9 cellular contexts compared by ENCODE assay signal in the genomic region with DNA sequence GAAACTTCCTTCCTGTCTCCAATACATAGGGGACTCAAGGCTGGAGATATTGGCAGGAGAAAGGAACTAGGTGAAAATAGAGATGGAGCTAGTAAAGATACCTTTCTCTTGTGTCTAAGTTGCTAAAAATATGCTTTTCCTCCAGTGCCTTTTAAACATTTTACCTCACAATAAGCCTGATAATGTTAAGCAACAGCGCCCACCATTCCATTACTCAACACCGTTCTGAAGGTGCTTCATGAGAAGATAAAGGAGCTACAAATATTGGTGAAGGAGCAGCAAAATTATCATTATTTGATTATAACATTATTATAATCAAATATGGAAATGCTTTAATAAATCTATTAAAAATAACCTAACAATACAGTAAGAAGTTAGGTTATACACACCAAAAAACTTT.
"Had no signal": no experiment of that assay in that cellular context is flagged by ENCODE, and none has a peak within 500 bp of the region (broad histone marks: within the 10 kb centered on the region; RNA-seq: fewer than 3 reads in every experiment).

No MANE protein-coding gene starts in this region.

- DNase-seq: GM23248, GOT3, H7, HFFc6, KBM-7 had no signal

- H3K27ac Mint-ChIP-seq: HFFc6 had no signal

- ATAC-seq: HCT116, HepG2 had no signal

- H3K9ac ChIP-seq: GM23248 had no signal

- H3K36me3 ChIP-seq: HAP-1 had no signal

- H3K9me3 Mint-ChIP-seq: HFFc6, IgD-negative memory B cell had no signal

- H3K4me1 Mint-ChIP-seq: IgD-negative memory B cell had no signal

- H3K36me3 Mint-ChIP-seq: IgD-negative memory B cell had no signal

- H2AFZ ChIP-seq: GM23248 had no signal

- H3K27ac ChIP-seq: GM23248 had no signal

- H3K9me3 ChIP-seq: HAP-1 had no signal

- H3K4me3 Mint-ChIP-seq: HFFc6, IgD-negative memory B cell had no signal

- H3K4me3 ChIP-seq: GM23248, HAP-1 had no signal
